ENCODE assay signal across 13 cellular contexts in the genomic region with DNA sequence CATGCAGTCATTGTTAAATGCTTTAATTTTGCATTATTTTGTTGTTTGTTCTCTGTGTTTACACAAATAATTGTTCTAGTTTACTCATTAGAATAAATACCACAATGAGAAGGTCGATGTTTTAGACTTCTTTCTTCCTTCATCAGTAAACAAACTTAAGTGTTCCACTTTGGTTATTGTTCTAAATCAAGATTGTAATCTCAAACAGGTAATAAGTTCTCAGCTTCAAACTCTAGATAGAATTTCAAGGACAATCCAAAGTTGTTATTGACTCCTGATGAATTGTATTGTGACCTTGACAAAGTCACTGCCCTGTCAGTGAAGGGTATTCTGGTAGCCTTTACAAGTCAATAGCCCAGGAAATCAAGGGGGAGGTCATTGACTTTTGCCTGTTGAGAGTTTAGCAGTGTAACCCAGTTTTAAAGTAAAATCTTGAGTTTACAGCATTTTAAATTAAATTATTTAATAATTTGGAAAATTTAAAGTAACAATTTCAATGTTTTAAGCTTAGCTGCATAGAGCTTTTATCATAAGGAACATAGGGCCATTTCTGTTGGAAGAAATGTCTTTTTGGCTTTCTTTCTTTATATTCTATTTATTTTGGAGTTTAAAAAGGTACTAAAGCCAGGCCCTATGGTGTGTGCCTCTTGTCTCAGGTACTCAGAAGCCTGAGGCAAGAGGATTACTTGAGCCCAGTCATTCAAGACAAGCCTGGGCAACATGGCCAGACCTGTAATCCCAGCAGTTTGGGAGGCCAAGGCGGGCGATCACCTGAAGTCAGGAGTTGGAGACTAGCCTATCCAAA.
DNase-seq lines count a peak whose midpoint lies in the region; ATAC-seq and TF ChIP-seq lines count a peak whose summit lies in the region.
"Had no signal": no experiment of that assay in that cellular context is flagged by ENCODE, and none has a peak within 500 bp of the region (broad histone marks: within the 10 kb centered on the region; RNA-seq: fewer than 3 reads in every experiment).

No MANE protein-coding gene starts in this region.

- peaks cover 13 to 35% of the 10 kb centered on the region in 2 donors for H3K4me1 Mint-ChIP-seq in effector memory CD8-positive, alpha-beta T cell (ENCODE audit: low read depth in 2 of 2)

- no peaks in the 10 kb centered on the region for H3K9me3 ChIP-seq in cardiac muscle cell (ENCODE audit: low read depth)
- no peaks in the 10 kb centered on the region for H3K9me3 ChIP-seq in right lobe of liver
- H3K9me3 ChIP-seq: SJCRH30, uterus had no signal

- H3K36me3 Mint-ChIP-seq in effector memory CD8-positive, alpha-beta T cell (ENCODE audit: insufficient read depth) = no peaks in the 10 kb centered on the region

- no peaks in the 10 kb centered on the region for H3K27me3 ChIP-seq in cardiac muscle cell
- H3K27me3 ChIP-seq in right lobe of liver = no peaks in the 10 kb centered on the region
- H3K27me3 ChIP-seq: SJCRH30, uterus had no signal

- peak overlapping the region; percentile 32 to 39 for H3K27ac Mint-ChIP-seq in effector memory CD8-positive, alpha-beta T cell
- H3K27ac Mint-ChIP-seq: activated naive CD8-positive, alpha-beta T cell had no signal

- no peaks in the 10 kb centered on the region for H3K27me3 Mint-ChIP-seq in effector memory CD8-positive, alpha-beta T cell
- H3K27me3 Mint-ChIP-seq: activated naive CD8-positive, alpha-beta T cell had no signal

- no peak for DNase-seq in cardiac muscle cell (ENCODE audit: low read depth in 1 of 2, low spot score in 1 of 2)
- DNase-seq in Right ventricle myocardium inferior (ENCODE audit: missing footprints) = no peak
- DNase-seq in effector memory CD8-positive, alpha-beta T cell = no peak
- DNase-seq in right lobe of liver = no peak
- no peak for DNase-seq in DMS 273 treated with DMSO at 0.1 percent for 48 hours (lab: John Stamatoyannopoulos, UW)
- DNase-seq in AG08396 (ENCODE audit: low spot score) = no peak
- no peak for DNase-seq in SIG-M5 treated with dmso at 0.1 percent for 504 hours (lab: John Stamatoyannopoulos, UW; ENCODE audit: unreplicated experiment)
- no peak for DNase-seq in iPS-NIHi11 (ENCODE audit: low spot score)
- DNase-seq: NCI-H226, SJCRH30, uterus had no signal

- intact Hi-C loops in Right ventricle myocardium inferior (cut with DNase I) (no loop called here), right lobe of liver (cut with DNase I) (no loop called here)

- TF ChIP-seq CTCF in cardiac muscle cell (IDR thresholded peaks at IDR 0.05; ENCODE audit: low read depth, low read length) (no peak), right lobe of liver (IDR thresholded peaks at IDR 0.05) (no peak)

- H3K27ac ChIP-seq in cardiac muscle cell = peak overlapping the region; percentile 83
- peak overlapping the region in 1 of 3 donors; percentile 46 for H3K27ac ChIP-seq in right lobe of liver
- H3K27ac ChIP-seq: GM23248, SJCRH30, uterus had no signal

- H3K4me1 ChIP-seq in cardiac muscle cell (ENCODE audit: low read depth) (peaks cover 44% of the 10 kb centered on the region), right lobe of liver (peaks cover 0 to 18% (median 6%) of the 10 kb centered on the region in 4 donors)
- H3K4me1 ChIP-seq: uterus had no signal

- H3K4me3 Mint-ChIP-seq in effector memory CD8-positive, alpha-beta T cell = no peak overlapping the region
- H3K4me3 Mint-ChIP-seq: activated naive CD8-positive, alpha-beta T cell had no signal

- H3K36me3 ChIP-seq in cardiac muscle cell (no peaks in the 10 kb centered on the region), right lobe of liver (no peaks in the 10 kb centered on the region)
- H3K36me3 ChIP-seq: SJCRH30, uterus had no signal

- H3K4me3 ChIP-seq in cardiac muscle cell (no peak overlapping the region), right lobe of liver (no peak overlapping the region)
- H3K4me3 ChIP-seq: GM23248, SJCRH30, uterus had no signal

- no peaks in the 10 kb centered on the region for H3K9me3 Mint-ChIP-seq in effector memory CD8-positive, alpha-beta T cell

- no peak for TF ChIP-seq POLR2A in right lobe of liver (IDR thresholded peaks at IDR 0.05)

- ATAC-seq in Right ventricle myocardium inferior (no peak), right lobe of liver (peak; percentile 57 to 84 (median 68))
- no peak for ATAC-seq in effector memory CD8-positive, alpha-beta T cell (replicated peaks)

- 20% methylated on average over 1 of the region's 3 CpGs for WGBS in right lobe of liver (ENCODE audit: insufficient coverage, low coverage, low lambda C conversion rate, missing lambda C conversion rate)

Comparison
In these comparisons a context has a peak if more than half of its experiments do, and no peak if none do; other contexts are left out.
1. ATAC-seq: peak in right lobe of liver (4 of 4); none in Right ventricle myocardium inferior (single experiment) and effector memory CD8-positive, alpha-beta T cell (single experiment).